ENCODE assay signal across 29 cellular contexts in genomic region chr10:122497241-122497640, GRCh38. TPM values are rescaled to one million over a fixed set of nuclear protein-coding genes. Genes with fewer than 3 reads are reported as not detected.
"Had no signal": no experiment of that assay in that cellular context is flagged by ENCODE, and none has a peak within 500 bp of the region (broad histone marks: within the 10 kb centered on the region; RNA-seq: fewer than 3 reads in every experiment).

No MANE protein-coding gene starts in this region.

- H3K27me3 Mint-ChIP-seq: activated CD4-positive, alpha-beta memory T cell treated with anti-CD3 and anti-CD28 coated beads for 36 hours; activated naive CD8-positive, alpha-beta T cell treated with anti-CD3 and anti-CD28 coated beads for 36 hours had no signal

- H3K4me3 Mint-ChIP-seq: activated B cell treated with CpG ODN at 0.5 μM for 24 hours; activated CD4-positive, alpha-beta memory T cell treated with anti-CD3 and anti-CD28 coated beads for 36 hours; activated CD4-positive, alpha-beta T cell treated with anti-CD3 and anti-CD28 coated beads, Interleukin-2, amount 10 ng/mL, durations not matched to agents 7 days and 5 days; activated naive CD4-positive, alpha-beta T cell treated with anti-CD3 and anti-CD28 coated beads, Interleukin-2, amount 10 ng/mL, durations not matched to agents 7 days and 5 days; activated naive CD8-positive, alpha-beta T cell treated with anti-CD3 and anti-CD28 coated beads for 36 hours; activated T-cell treated with anti-CD3 and anti-CD28 coated beads, Interleukin-2, amount 50 U/mL, for 72 hours; T-cell had no signal

- H3K9me3 Mint-ChIP-seq: activated B cell treated with CpG ODN at 0.5 μM for 24 hours; activated CD4-positive, alpha-beta memory T cell treated with anti-CD3 and anti-CD28 coated beads for 36 hours; activated CD4-positive, alpha-beta T cell treated with anti-CD3 and anti-CD28 coated beads, Interleukin-2, amount 10 ng/mL, durations not matched to agents 7 days and 5 days; activated naive CD4-positive, alpha-beta T cell treated with anti-CD3 and anti-CD28 coated beads, Interleukin-2, amount 10 ng/mL, durations not matched to agents 7 days and 5 days; activated naive CD8-positive, alpha-beta T cell treated with anti-CD3 and anti-CD28 coated beads for 36 hours; activated T-cell treated with anti-CD3 and anti-CD28 coated beads, Interleukin-2, amount 50 U/mL, for 72 hours; activated T-helper 2 cell treated with anti-CD3 and anti-CD28 coated beads, Interferon-gamma antibody, Interleukin-2, Interleukin-4, amounts not matched to agents 10 μg/mL and 5 μg/mL and 100 μg/mL, durations not matched to agents 14 hours and 24 hours and 36 hours; T-cell had no signal

- H3K4me1 Mint-ChIP-seq: activated B cell treated with CpG ODN at 0.5 μM for 24 hours had no signal

- H3K36me3 Mint-ChIP-seq: activated CD4-positive, alpha-beta memory T cell treated with anti-CD3 and anti-CD28 coated beads for 36 hours; activated naive CD4-positive, alpha-beta T cell treated with anti-CD3 and anti-CD28 coated beads, Interleukin-2, amount 10 ng/mL, durations not matched to agents 7 days and 5 days; activated naive CD8-positive, alpha-beta T cell treated with anti-CD3 and anti-CD28 coated beads for 36 hours; T-cell had no signal

- H3K27ac Mint-ChIP-seq: activated B cell treated with CpG ODN at 0.5 μM for 24 hours; activated CD4-positive, alpha-beta memory T cell treated with anti-CD3 and anti-CD28 coated beads for 36 hours; activated naive CD4-positive, alpha-beta T cell treated with anti-CD3 and anti-CD28 coated beads, Interleukin-2, amount 10 ng/mL, durations not matched to agents 7 days and 5 days; activated naive CD8-positive, alpha-beta T cell treated with anti-CD3 and anti-CD28 coated beads for 36 hours; activated T-cell treated with anti-CD3 and anti-CD28 coated beads, Interleukin-2, amount 50 U/mL, for 72 hours; activated T-helper 2 cell treated with anti-CD3 and anti-CD28 coated beads, Interferon-gamma antibody, Interleukin-2, Interleukin-4, amounts not matched to agents 10 μg/mL and 5 μg/mL and 100 μg/mL, durations not matched to agents 14 hours and 24 hours and 36 hours; T-cell had no signal

- DNase-seq: activated B cell treated with CpG ODN at 0.5 μM for 24 hours; activated CD4-positive, alpha-beta memory T cell treated with anti-CD3 and anti-CD28 coated beads for 36 hours; activated CD4-positive, alpha-beta T cell treated with anti-CD3 and anti-CD28 coated beads for 1 hour; activated CD4-positive, alpha-beta T cell treated with anti-CD3 and anti-CD28 coated beads, Interleukin-2, amount 10 ng/mL, durations not matched to agents 7 days and 5 days; activated CD8-positive, alpha-beta memory T cell treated with anti-CD3 and anti-CD28 coated beads for 24 hours; activated gamma-delta T cell treated with Interleukin-2 at 50 U/mL for 16 hours; activated naive CD4-positive, alpha-beta T cell treated with anti-CD3 and anti-CD28 coated beads, Interleukin-2, amount 10 ng/mL, durations not matched to agents 7 days and 5 days; activated naive CD8-positive, alpha-beta T cell treated with anti-CD3 and anti-CD28 coated beads for 36 hours; activated T-cell treated with anti-CD3 and anti-CD28 coated beads, Interleukin-2, amount 50 U/mL, for 72 hours; cerebellar nuclear complex; KBM-7; NCI-H1048; NCI-H146; NCI-H1930; NCI-H2171; NCI-H2227 treated with DMSO at 0.1 percent for 48 hours; NCI-H526 treated with DMSO at 0.1 percent for 48 hours; NCI-H82; NK-92 treated with Interleukin-12 subunit alpha and Interleukin-12 subunit beta, amount 100 ng/mL, for 24 hours; OCI-M1; RPMI8226; SHP77 treated with DMSO at 0.1 percent for 48 hours; T-cell; T-helper 2 cell; T1000 had no signal

RNA-seq across cellular contexts. Expression of gene HTRA1, which starts 35.9 kb away (rescaled TPM):
- total RNA-seq: activated B cell treated with CpG ODN at 0.5 μM for 24 hours; activated CD4-positive, alpha-beta memory T cell treated with anti-CD3 and anti-CD28 coated beads for 36 hours; activated CD4-positive, alpha-beta T cell treated with anti-CD3 and anti-CD28 coated beads, Interleukin-2, amount 10 ng/mL, durations not matched to agents 7 days and 5 days; activated naive CD8-positive, alpha-beta T cell treated with anti-CD3 and anti-CD28 coated beads for 36 hours; activated T-cell treated with anti-CD3 and anti-CD28 coated beads, Interleukin-2, amount 50 U/mL, for 72 hours; activated T-helper 2 cell treated with anti-CD3 and anti-CD28 coated beads, Interferon-gamma antibody, Interleukin-2, Interleukin-4, amounts not matched to agents 10 μg/mL and 5 μg/mL and 100 μg/mL, durations not matched to agents 14 hours and 24 hours and 36 hours had no signal

RNA-seq across cellular contexts. Expression of gene ARMS2, which starts 42.8 kb away (rescaled TPM):
- total RNA-seq: activated B cell treated with CpG ODN at 0.5 μM for 24 hours; activated CD4-positive, alpha-beta memory T cell treated with anti-CD3 and anti-CD28 coated beads for 36 hours; activated CD4-positive, alpha-beta T cell treated with anti-CD3 and anti-CD28 coated beads, Interleukin-2, amount 10 ng/mL, durations not matched to agents 7 days and 5 days; activated naive CD8-positive, alpha-beta T cell treated with anti-CD3 and anti-CD28 coated beads for 36 hours; activated T-cell treated with anti-CD3 and anti-CD28 coated beads, Interleukin-2, amount 50 U/mL, for 72 hours; activated T-helper 2 cell treated with anti-CD3 and anti-CD28 coated beads, Interferon-gamma antibody, Interleukin-2, Interleukin-4, amounts not matched to agents 10 μg/mL and 5 μg/mL and 100 μg/mL, durations not matched to agents 14 hours and 24 hours and 36 hours; LHCN-M2; M059J; NCI-H460; T-cell had no signal
